ENCODE assay signal across 16 cellular contexts in the genomic region with DNA sequence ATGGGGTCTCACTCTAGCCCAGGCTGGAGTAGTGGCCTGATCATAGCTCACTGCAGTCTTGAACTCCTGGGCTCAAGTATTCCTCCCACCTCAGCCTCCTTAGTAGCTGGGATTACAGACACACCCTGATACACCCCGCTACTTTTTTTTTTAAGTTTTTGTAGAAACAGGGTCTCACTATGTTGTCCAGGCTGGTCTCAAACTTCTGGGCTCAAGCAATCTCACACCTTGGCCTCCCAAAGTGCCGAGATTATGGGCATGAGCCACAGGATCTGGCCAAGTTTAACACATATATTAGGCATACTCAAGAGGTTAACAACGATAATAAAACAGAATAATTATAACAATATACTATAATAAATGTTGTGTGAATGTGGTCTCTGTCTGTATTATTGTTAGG.
"Had no signal": no experiment of that assay in that cellular context is flagged by ENCODE, and none has a peak within 500 bp of the region (broad histone marks: within the 10 kb centered on the region; RNA-seq: fewer than 3 reads in every experiment).

No MANE protein-coding gene starts in this region.

- H3K27me3 Mint-ChIP-seq: activated CD4-positive, alpha-beta memory T cell treated with anti-CD3 and anti-CD28 coated beads for 36 hours; activated CD8-positive, alpha-beta memory T cell treated with anti-CD3 and anti-CD28 coated beads, Interleukin-2, amount 10 ng/mL, durations not matched to agents 7 days and 5 days; T-cell had no signal

- H3K36me3 ChIP-seq: pancreas, suprapubic skin had no signal

- H3K9me3 ChIP-seq: suprapubic skin had no signal

- H3K4me3 ChIP-seq: pancreas, suprapubic skin had no signal

- H3K27ac ChIP-seq: pancreas, suprapubic skin had no signal

- DNase-seq: activated CD4-positive, alpha-beta memory T cell treated with anti-CD3 and anti-CD28 coated beads for 36 hours; activated CD4-positive, alpha-beta T cell treated with anti-CD3 and anti-CD28 coated beads for 1 hour; activated CD8-positive, alpha-beta memory T cell treated with anti-CD3 and anti-CD28 coated beads, Interleukin-2, amount 10 ng/mL, durations not matched to agents 7 days and 5 days; activated naive CD4-positive, alpha-beta T cell treated with anti-CD3 and anti-CD28 coated beads, Interleukin-2, amount 50 U/mL, for 16 hours; activated T-cell treated with anti-CD3 and anti-CD28 coated beads, Interleukin-2, amount 50 U/mL, for 1 hour; erythroblast; hippocampal formation; kidney; pancreas; stimulated activated CD4-positive, alpha-beta T cell treated with anti-CD3 and anti-CD28 coated beads, Interleukin-2, amount 100 ng/mL, for 48 hours; stimulated activated naive CD4-positive, alpha-beta T cell treated with Interleukin-2 at 50 U/mL for 16 hours; T-cell; T1000; trophoblast cell had no signal

- ATAC-seq: activated CD8-positive, alpha-beta memory T cell treated with anti-CD3 and anti-CD28 coated beads, Interleukin-2, amount 10 ng/mL, durations not matched to agents 7 days and 5 days; pancreas; T-cell had no signal

- H3K9me3 Mint-ChIP-seq: mesothelial cell of epicardium, T-cell had no signal

- H3K27me3 ChIP-seq: pancreas, suprapubic skin had no signal

- H3K27ac Mint-ChIP-seq: activated CD4-positive, alpha-beta memory T cell treated with anti-CD3 and anti-CD28 coated beads for 36 hours; activated CD8-positive, alpha-beta memory T cell treated with anti-CD3 and anti-CD28 coated beads, Interleukin-2, amount 10 ng/mL, durations not matched to agents 7 days and 5 days; mesothelial cell of epicardium had no signal

- H3K4me3 Mint-ChIP-seq: activated CD4-positive, alpha-beta memory T cell treated with anti-CD3 and anti-CD28 coated beads for 36 hours; activated CD8-positive, alpha-beta memory T cell treated with anti-CD3 and anti-CD28 coated beads, Interleukin-2, amount 10 ng/mL, durations not matched to agents 7 days and 5 days; mesothelial cell of epicardium; T-cell had no signal
